Comparison of ENCODE assay signal across 9 cellular contexts in the genomic region with DNA sequence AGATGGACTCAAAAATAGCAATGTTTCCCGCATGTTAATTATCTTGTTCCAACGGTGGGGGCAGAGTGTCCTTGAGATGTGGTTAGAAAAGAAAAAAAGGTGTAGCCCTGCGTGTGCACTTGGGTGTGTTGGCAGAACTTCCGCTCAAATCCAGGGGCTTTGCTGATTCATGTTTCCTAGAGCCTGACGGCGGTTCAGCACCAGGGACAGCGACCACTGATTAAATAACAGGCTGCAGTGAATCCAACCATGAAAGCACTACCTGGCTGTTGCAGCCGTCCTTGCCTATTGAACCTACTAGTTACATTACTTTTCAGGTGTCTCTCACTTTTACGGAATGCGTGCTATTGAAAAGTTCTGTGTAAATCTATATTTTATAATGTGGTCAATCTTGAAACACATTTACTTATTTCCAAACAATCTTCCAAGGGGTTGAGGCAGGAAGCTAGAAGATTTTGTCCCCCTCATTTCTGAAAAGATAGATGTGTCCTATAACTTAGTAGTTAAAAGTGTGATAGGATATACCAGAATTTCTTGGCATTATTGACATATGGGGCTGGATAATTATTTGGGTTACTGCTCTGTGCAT.
DNase-seq lines count a peak whose midpoint lies in the region; ATAC-seq and TF ChIP-seq lines count a peak whose summit lies in the region.
"Had no signal": no experiment of that assay in that cellular context is flagged by ENCODE, and none has a peak within 500 bp of the region (broad histone marks: within the 10 kb centered on the region; RNA-seq: fewer than 3 reads in every experiment).

No MANE protein-coding gene starts in this region.

- H3K27ac ChIP-seq in adrenal gland = no peak overlapping the region

- DNase-seq in MG63 = peak; percentile 35
- DNase-seq in adrenal gland = peak; percentile 36 to 73 (median 58)
- DNase-seq in left lobe of liver (ENCODE audit: low spot score) = peak; percentile 53
- no peak for DNase-seq in occipital lobe (lab: John Stamatoyannopoulos, UW)
- no peak for DNase-seq in NCI-H774 (lab: John Stamatoyannopoulos, UW)

- TF ChIP-seq CTCF in adrenal gland (IDR thresholded peaks at IDR 0.05) = no peak

- H3K27me3 ChIP-seq in MG63 (no peaks in the 10 kb centered on the region), adrenal gland (no peaks in the 10 kb centered on the region)

- intact Hi-C loops in adrenal gland (cut with DNase I) = no loop called here

- no peak for TF ChIP-seq POLR2A in adrenal gland (IDR thresholded peaks at IDR 0.05)

- WGBS in adrenal gland, 4 donors = 2 to 7% (median 5%) methylated on average over 10 of the region's 10 CpGs

- H3K4me1 ChIP-seq in ES-I3 (ENCODE audit: insufficient read depth, low read length) (peaks cover 4% of the 10 kb centered on the region), adrenal gland (replicated peaks in 1 of 2) (no peaks in the 10 kb centered on the region)

- H3K9me3 ChIP-seq in ES-I3 (ENCODE audit: control insufficient read depth, insufficient read depth, low read length) (no peaks in the 10 kb centered on the region), MG63 (no peaks in the 10 kb centered on the region), adrenal gland (replicated peaks in 1 of 3) (no peaks in the 10 kb centered on the region)

- peak overlapping the region; percentile 21; the same call in 1 of the 2 replicates for H3K9ac ChIP-seq in ES-I3 (ENCODE audit: low read depth, low read length)

- ATAC-seq in left lobe of liver (peak; percentile 80), GM18861 (IDR thresholded peaks at IDR 0.05; ENCODE audit: unreplicated experiment) (no peak), GM18502 (IDR thresholded peaks at IDR 0.05; ENCODE audit: poor library complexity, unreplicated experiment) (no peak)
- ATAC-seq: activated naive CD4-positive, alpha-beta T cell treated with anti-CD3 and anti-CD28 coated beads, Interleukin-2, amount 50 U/mL, for 72 hours had no signal

- H3K4me3 ChIP-seq in MG63 (no peak overlapping the region), adrenal gland (no peak overlapping the region)

- H3K36me3 ChIP-seq in ES-I3 (ENCODE audit: insufficient read depth, low read length) (no peaks in the 10 kb centered on the region), MG63 (no peaks in the 10 kb centered on the region), adrenal gland (replicated peaks in 1 of 2) (no peaks in the 10 kb centered on the region)

Comparison
In these comparisons a context has a peak if more than half of its experiments do, and no peak if none do; other contexts are left out.
1. DNase-seq: peak in MG63 (single experiment), adrenal gland (7 of 7) and left lobe of liver (single experiment); none in occipital lobe (single experiment) and NCI-H774 (single experiment).